8 cellular contexts compared by ENCODE assay signal in the genomic region with DNA sequence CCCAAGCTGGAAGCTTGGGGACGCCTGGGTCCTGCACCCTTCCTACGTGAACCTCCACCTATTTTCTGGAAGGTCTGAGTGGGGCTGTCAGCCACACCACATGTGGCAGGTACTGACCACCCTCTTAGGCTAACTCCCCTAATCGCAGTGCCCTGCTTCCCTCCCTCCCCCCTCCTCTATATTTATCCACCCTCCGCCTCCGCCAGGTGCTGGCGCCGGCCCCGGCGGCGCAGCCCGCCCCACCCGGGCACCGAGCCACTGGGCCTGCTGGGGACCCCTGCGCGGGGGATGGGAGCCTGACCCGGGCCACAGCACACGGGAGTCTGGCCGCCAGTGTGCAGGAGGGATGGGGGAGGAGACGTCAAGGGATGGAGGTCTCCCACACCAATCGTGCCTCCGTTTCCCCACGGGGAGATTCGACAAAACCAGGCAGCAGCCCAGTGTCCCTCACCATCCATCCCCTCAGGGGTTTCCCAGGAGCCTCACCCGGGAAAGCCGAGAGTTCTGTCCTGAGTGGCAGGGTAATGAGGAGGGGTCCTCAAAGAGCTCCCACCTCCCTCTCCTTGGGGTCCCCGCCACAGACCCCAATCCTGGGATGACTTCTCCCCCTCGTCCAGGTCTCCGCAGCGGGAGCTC. TPM values are rescaled to one million over a fixed set of nuclear protein-coding genes. Genes with fewer than 3 reads are reported as not detected.
DNase-seq lines count a peak whose midpoint lies in the region; ATAC-seq and TF ChIP-seq lines count a peak whose summit lies in the region.

No MANE protein-coding gene starts in this region.

- H4K20me1 ChIP-seq in DOHH2 (ENCODE audit: control insufficient read depth, insufficient read depth, low read depth, low read length): no peaks in the 10 kb centered on the region

- H2BK120ac ChIP-seq in trophoblast cell (ENCODE audit: insufficient read depth, low read length, poor library complexity): no peak overlapping the region

- DNase-seq in NCI-H526 treated with DMSO at 0.1 percent for 48 hours (lab: John Stamatoyannopoulos, UW) (peak; percentile 80), erythroblast (lab: John Stamatoyannopoulos, UW) (peak in 1 of 2 experiments; percentile 56), trophoblast cell (no peak), NCI-H187 treated with DMSO at 0.1 percent for 48 hours (lab: John Stamatoyannopoulos, UW) (no peak), dedifferentiated amniotic fluid mesenchymal stem cell (ENCODE audit: extremely low spot score) (no peak)

- H3K14ac ChIP-seq in trophoblast cell (ENCODE audit: low read length): peak overlapping the region; percentile 16

- no peak overlapping the region for H4K8ac ChIP-seq in trophoblast cell (ENCODE audit: low read depth, low read length)

- peak overlapping the region; percentile 96 for H3K4me2 ChIP-seq in DOHH2 (ENCODE audit: low read length)
- peak overlapping the region; percentile 93 for H3K4me2 ChIP-seq in trophoblast cell (ENCODE audit: low read length)

- TF ChIP-seq CTCF in DOHH2 (IDR thresholded peaks at IDR 0.05; ENCODE audit: low read depth, low read length, poor library complexity, severe bottlenecking): no peak

- no peaks in the 10 kb centered on the region for H3K9me3 ChIP-seq in DOHH2 (ENCODE audit: control insufficient read depth, insufficient read depth, low read length)
- peaks cover 3% of the 10 kb centered on the region for H3K9me3 ChIP-seq in trophoblast cell (ENCODE audit: insufficient read depth, low read depth, low read length)

- ATAC-seq in GM19324 (IDR thresholded peaks at IDR 0.05; ENCODE audit: low FRiP score, unreplicated experiment) (no peak), HG02588 (IDR thresholded peaks at IDR 0.05; ENCODE audit: unreplicated experiment) (no peak)

- no peak overlapping the region for H4K91ac ChIP-seq in trophoblast cell (ENCODE audit: low read depth, low read length)

- H3K36me3 ChIP-seq in DOHH2 (ENCODE audit: control insufficient read depth, low read length) (no peaks in the 10 kb centered on the region), trophoblast cell (ENCODE audit: control insufficient read depth in 1 of 2, insufficient read depth in 2 of 2, low read length in 2 of 2) (peaks cover 17 to 19% of the 10 kb centered on the region in 2 experiments)

- no CpG with 5 or more reads among the region's 29 CpGs for WGBS in trophoblast cell (ENCODE audit: extremely low coverage, insufficient coverage, insufficient read length)

- H3K27ac ChIP-seq in DOHH2 (ENCODE audit: low read depth, low read length): no peak overlapping the region
- H3K27ac ChIP-seq in trophoblast cell (ENCODE audit: low read depth, low read length): no peak overlapping the region

- H3K9me2 ChIP-seq in DOHH2 (replicated peaks; ENCODE audit: control insufficient read depth, low read length): no peaks in the 10 kb centered on the region

- no peak overlapping the region for H3K4ac ChIP-seq in trophoblast cell (ENCODE audit: low read depth, low read length)

- H3K9ac ChIP-seq in trophoblast cell (ENCODE audit: low read length): no peak overlapping the region

- no peaks in the 10 kb centered on the region for H3K79me2 ChIP-seq in DOHH2 (ENCODE audit: control insufficient read depth, low read length)
- H3K79me2 ChIP-seq in trophoblast cell (ENCODE audit: control insufficient read depth, insufficient read depth, low read length, poor library complexity): peaks cover 9% of the 10 kb centered on the region

- no peak overlapping the region for H2AFZ ChIP-seq in trophoblast cell (ENCODE audit: insufficient read depth, low read length, poor library complexity)

- TF ChIP-seq POLR2A in erythroblast (IDR thresholded peaks at IDR 0.05; ENCODE audit: low read length): peak; percentile 51

- no peak overlapping the region for H4K12ac ChIP-seq in trophoblast cell (ENCODE audit: low read depth, low read length)

- H2BK5ac ChIP-seq in trophoblast cell (ENCODE audit: low read depth, low read length, poor library complexity): no peak overlapping the region

- H3K4me1 ChIP-seq in DOHH2 (ENCODE audit: control insufficient read depth, low read length) (peaks cover 72% of the 10 kb centered on the region), trophoblast cell (ENCODE audit: control insufficient read depth in 1 of 2, insufficient read depth in 2 of 2, low read length in 2 of 2) (peaks cover 36 to 45% of the 10 kb centered on the region in 2 experiments)

- peak overlapping the region; percentile 70 for H2AK5ac ChIP-seq in trophoblast cell (ENCODE audit: low read length)

- H3K79me1 ChIP-seq in trophoblast cell (ENCODE audit: low read length): peaks cover 32% of the 10 kb centered on the region

- H3K23ac ChIP-seq in trophoblast cell (ENCODE audit: low read length): no peak overlapping the region

- H3K18ac ChIP-seq in trophoblast cell (ENCODE audit: low read length): peak overlapping the region; percentile 62

- H3F3A ChIP-seq in DOHH2 (ENCODE audit: control insufficient read depth, insufficient read depth): peaks cover 10% of the 10 kb centered on the region; the same call in 1 of the 2 replicates

- H3K4me3 ChIP-seq in DOHH2 (ENCODE audit: low read length) (peak overlapping the region; percentile 81), trophoblast cell (ENCODE audit: low read depth, low read length) (peak overlapping the region; percentile 85)

- H3K27me3 ChIP-seq in DOHH2 (ENCODE audit: control insufficient read depth, low read length): peaks cover 57% of the 10 kb centered on the region
- peaks cover 7% of the 10 kb centered on the region for H3K27me3 ChIP-seq in trophoblast cell (ENCODE audit: insufficient read depth, low read length)

- H2BK12ac ChIP-seq in trophoblast cell (ENCODE audit: low read length): no peak overlapping the region

RNA-seq across cellular contexts. Expression of a gene that starts 1.3 kb away (rescaled TPM):
- 8.0 and 8.7 TPM in 2 replicates for polyA plus RNA-seq in trophoblast cell (2013)

RNA-seq across cellular contexts. Expression of a gene that starts 6.2 kb away (rescaled TPM):
- 0.14 and 0.25 TPM in 2 replicates for polyA plus RNA-seq in trophoblast cell (2013)

RNA-seq across cellular contexts. Expression of a gene that starts 6.9 kb away (rescaled TPM):
- polyA plus RNA-seq in trophoblast cell (2013): 0.44 and 0.45 TPM in 2 replicates

RNA-seq across cellular contexts. Expression of a gene that starts 16.4 kb away (rescaled TPM):
- 13.2 and 14.1 TPM in 2 replicates for polyA plus RNA-seq in trophoblast cell (2013)
